9 cellular contexts compared by ENCODE assay signal in genomic region chr3:75641107-75641517, GRCh38. TPM values are rescaled to one million over a fixed set of nuclear protein-coding genes. Genes with fewer than 3 reads are reported as not detected.
DNase-seq lines count a peak whose midpoint lies in the region; ATAC-seq and TF ChIP-seq lines count a peak whose summit lies in the region.
"Not testable (repeated sequence)": the region's sequence is repeated elsewhere in the genome, so short reads cannot be mapped to it uniquely, and the experiment has no call there.
"Had no signal": no experiment of that assay in that cellular context is flagged by ENCODE, and none has a peak within 500 bp of the region (broad histone marks: within the 10 kb centered on the region; RNA-seq: fewer than 3 reads in every experiment).

No MANE protein-coding gene starts in this region.

- H3K27me3 Mint-ChIP-seq in activated naive CD4-positive, alpha-beta T cell treated with anti-CD3 and anti-CD28 coated beads, Interleukin-2, amount 10 ng/mL, durations not matched to agents 7 days and 5 days = peaks cover 11% of the 10 kb centered on the region
- H3K27me3 Mint-ChIP-seq in naive thymus-derived CD4-positive, alpha-beta T cell = peaks cover 0 to 14% (median 5%) of the 10 kb centered on the region in 5 donors

- H3K4me3 ChIP-seq in NT2/D1 (ENCODE audit: insufficient read length, low read depth) (peak overlapping the region; percentile 48), iPS DF 6.9 (ENCODE audit: low read length) (peak overlapping the region; percentile 76), spleen (peak overlapping the region; percentile 31 to 78 (median 50)), uterus (peak overlapping the region; percentile 42 to 46)
- not testable (repeated sequence) for H3K4me3 ChIP-seq in endocrine pancreas (ENCODE audit: control insufficient read depth, insufficient read depth, low read length)
- peak overlapping the region; percentile 50 for H3K4me3 ChIP-seq in naive thymus-derived CD4-positive, alpha-beta T cell (ENCODE audit: low read length)

- no CpG with 5 or more reads among the region's 16 CpGs for WGBS in iPS DF 6.9 (ENCODE audit: insufficient coverage, insufficient read length)
- WGBS in spleen, 5 donors = 0 to 9% (median 3%) methylated on average over 10 to 16 of the region's 16 CpGs

- H3K9me3 Mint-ChIP-seq in activated naive CD4-positive, alpha-beta T cell treated with anti-CD3 and anti-CD28 coated beads, Interleukin-2, amount 10 ng/mL, durations not matched to agents 7 days and 5 days; naive thymus-derived CD4-positive, alpha-beta T cell: not testable (repeated sequence)

- peak; percentile 95 for DNase-seq in G401 (ENCODE audit: low spot score)
- DNase-seq in NT2/D1 (ENCODE audit: low read depth, low spot score) = peak; percentile 71
- DNase-seq in activated naive CD4-positive, alpha-beta T cell treated with anti-CD3 and anti-CD28 coated beads, Interleukin-2, amount 10 ng/mL, durations not matched to agents 7 days and 5 days = peak; percentile 29
- peak; percentile 74 for DNase-seq in iPS DF 6.9 (ENCODE audit: low read depth, low spot score)
- peak in 2 of 9 donors; percentile 4 to 43 for DNase-seq in naive thymus-derived CD4-positive, alpha-beta T cell
- peak; percentile 84 for DNase-seq in spleen
- DNase-seq in uterus = peak; percentile 74 to 75

- not testable (repeated sequence) for H3K9me3 ChIP-seq in NT2/D1 (ENCODE audit: insufficient read depth, low read length); endocrine pancreas (ENCODE audit: control insufficient read depth, low read length); iPS DF 6.9 (ENCODE audit: control insufficient read depth, insufficient read depth, low read length); naive thymus-derived CD4-positive, alpha-beta T cell (ENCODE audit: control insufficient read depth in 2 of 3, low read length in 3 of 3); spleen; uterus

- H3K4me1 Mint-ChIP-seq in activated naive CD4-positive, alpha-beta T cell treated with anti-CD3 and anti-CD28 coated beads, Interleukin-2, amount 10 ng/mL, durations not matched to agents 7 days and 5 days = peaks cover 10% of the 10 kb centered on the region
- H3K4me1 Mint-ChIP-seq in naive thymus-derived CD4-positive, alpha-beta T cell = peaks cover 0 to 23% (median 13%) of the 10 kb centered on the region in 7 donors

- H3K36me3 ChIP-seq in NT2/D1 (ENCODE audit: insufficient read depth, insufficient read length, low read length); endocrine pancreas (ENCODE audit: control insufficient read depth, insufficient read depth, low read length); iPS DF 6.9 (ENCODE audit: control insufficient read depth, insufficient read depth, low read length); naive thymus-derived CD4-positive, alpha-beta T cell (ENCODE audit: control insufficient read depth in 2 of 3, insufficient read depth in 3 of 3, low read length in 3 of 3); spleen; uterus: not testable (repeated sequence)

- not testable (repeated sequence) for H3K4me1 ChIP-seq in NT2/D1 (ENCODE audit: insufficient read depth, insufficient read length); endocrine pancreas (ENCODE audit: control insufficient read depth, insufficient read depth, low read length); iPS DF 6.9 (ENCODE audit: control insufficient read depth, insufficient read depth, low read length); naive thymus-derived CD4-positive, alpha-beta T cell (ENCODE audit: control insufficient read depth in 2 of 2, insufficient read depth in 2 of 2, low read length in 2 of 2); uterus
- peaks cover 0 to 25% (median 6%) of the 10 kb centered on the region in 6 donors for H3K4me1 ChIP-seq in spleen

- not testable (repeated sequence) for H3K27ac Mint-ChIP-seq in activated naive CD4-positive, alpha-beta T cell treated with anti-CD3 and anti-CD28 coated beads, Interleukin-2, amount 10 ng/mL, durations not matched to agents 7 days and 5 days
- peak overlapping the region in 4 of 9 donors; percentile 34 to 62 (median 52) for H3K27ac Mint-ChIP-seq in naive thymus-derived CD4-positive, alpha-beta T cell

- ATAC-seq in naive thymus-derived CD4-positive, alpha-beta T cell = not testable (repeated sequence)

- peak overlapping the region; percentile 65 for H3K4me3 Mint-ChIP-seq in activated naive CD4-positive, alpha-beta T cell treated with anti-CD3 and anti-CD28 coated beads, Interleukin-2, amount 10 ng/mL, durations not matched to agents 7 days and 5 days
- peak overlapping the region; percentile 16 to 90 (median 82) for H3K4me3 Mint-ChIP-seq in naive thymus-derived CD4-positive, alpha-beta T cell

- in situ Hi-C loops in G401 (cut with HindIII; ENCODE audit: low sequenced_read_pairs) = not testable (repeated sequence)

- H3K27me3 ChIP-seq in NT2/D1 (ENCODE audit: insufficient read depth, insufficient read length); endocrine pancreas (ENCODE audit: control insufficient read depth, insufficient read depth, low read length); iPS DF 6.9 (ENCODE audit: control insufficient read depth, insufficient read depth, low read length); naive thymus-derived CD4-positive, alpha-beta T cell (ENCODE audit: control insufficient read depth in 2 of 2, insufficient read depth in 2 of 2, low read length in 2 of 2); spleen (replicated peaks in 1 of 7); uterus: not testable (repeated sequence)

- H3K9ac ChIP-seq in NT2/D1 (ENCODE audit: insufficient read length, low read depth) (peak overlapping the region; percentile 2), endocrine pancreas (ENCODE audit: control insufficient read depth, insufficient read depth, low read length) (peak overlapping the region; percentile 19)

- POLR2A ChIA-PET in naive thymus-derived CD4-positive, alpha-beta T cell (lab: Charles Lee) = not testable (repeated sequence)

- TF ChIP-seq CTCF in spleen (IDR thresholded peaks at IDR 0.05 in 8 of 11, conservative IDR thresholded peaks at IDR 0.05 in 3 of 11) = not testable (repeated sequence)
- peak in 1 of 4 experiments; percentile 2 for TF ChIP-seq CTCF in uterus (IDR thresholded peaks at IDR 0.05)

- H3K27ac ChIP-seq in iPS DF 6.9 (ENCODE audit: low read length); naive thymus-derived CD4-positive, alpha-beta T cell (ENCODE audit: low read depth, low read length): not testable (repeated sequence)
- H3K27ac ChIP-seq in spleen (peak overlapping the region in 5 of 8 donors; percentile 8 to 77 (median 70)), uterus (peak overlapping the region; percentile 53 to 69)

- H3K36me3 Mint-ChIP-seq in activated naive CD4-positive, alpha-beta T cell treated with anti-CD3 and anti-CD28 coated beads, Interleukin-2, amount 10 ng/mL, durations not matched to agents 7 days and 5 days; naive thymus-derived CD4-positive, alpha-beta T cell: not testable (repeated sequence)

- CTCF ChIA-PET in activated naive CD4-positive, alpha-beta T cell treated with anti-CD3 and anti-CD28 coated beads, Interleukin-2, amount 10 ng/mL, durations not matched to agents 7 days and 5 days (lab: Charles Lee); naive thymus-derived CD4-positive, alpha-beta T cell (lab: Charles Lee): not testable (repeated sequence)

- intact Hi-C loops in naive thymus-derived CD4-positive, alpha-beta T cell (cut with micrococcal nuclease) = loop anchor here (5.0 to 10.0 kb wide), 4 partner anchors 144 to 1374 kb away; partner anchors contain the start of gene ZNF717 (in 1 of the 2)
- intact Hi-C loops in spleen (cut with DNase I; ENCODE audit: low total_unique reads) = loop anchor here (10.0 kb wide), 1 partner anchor 346 kb away; no protein-coding TSS in a partner anchor
- intact Hi-C loops in uterus (cut with DNase I; ENCODE audit: low total_unique reads) = not testable (repeated sequence)

- not testable (repeated sequence) for TF ChIP-seq POLR2A in spleen (IDR thresholded peaks at IDR 0.05); uterus (IDR thresholded peaks at IDR 0.05)

RNA-seq across cellular contexts. Expression of gene FRG2C, which starts 23.0 kb away (rescaled TPM):
- not detected in 2 replicates for total RNA-seq in G401 (2014; rRNA removed; shearing (Covaris generic))
- total RNA-seq in naive thymus-derived CD4-positive, alpha-beta T cell = not detected
- not detected for polyA plus RNA-seq in naive thymus-derived CD4-positive, alpha-beta T cell
- not detected for total RNA-seq in spleen
- polyA plus RNA-seq in spleen = not detected
- not detected for total RNA-seq in uterus
- total RNA-seq: NCI-H460 had no signal
